In the genomic region with DNA sequence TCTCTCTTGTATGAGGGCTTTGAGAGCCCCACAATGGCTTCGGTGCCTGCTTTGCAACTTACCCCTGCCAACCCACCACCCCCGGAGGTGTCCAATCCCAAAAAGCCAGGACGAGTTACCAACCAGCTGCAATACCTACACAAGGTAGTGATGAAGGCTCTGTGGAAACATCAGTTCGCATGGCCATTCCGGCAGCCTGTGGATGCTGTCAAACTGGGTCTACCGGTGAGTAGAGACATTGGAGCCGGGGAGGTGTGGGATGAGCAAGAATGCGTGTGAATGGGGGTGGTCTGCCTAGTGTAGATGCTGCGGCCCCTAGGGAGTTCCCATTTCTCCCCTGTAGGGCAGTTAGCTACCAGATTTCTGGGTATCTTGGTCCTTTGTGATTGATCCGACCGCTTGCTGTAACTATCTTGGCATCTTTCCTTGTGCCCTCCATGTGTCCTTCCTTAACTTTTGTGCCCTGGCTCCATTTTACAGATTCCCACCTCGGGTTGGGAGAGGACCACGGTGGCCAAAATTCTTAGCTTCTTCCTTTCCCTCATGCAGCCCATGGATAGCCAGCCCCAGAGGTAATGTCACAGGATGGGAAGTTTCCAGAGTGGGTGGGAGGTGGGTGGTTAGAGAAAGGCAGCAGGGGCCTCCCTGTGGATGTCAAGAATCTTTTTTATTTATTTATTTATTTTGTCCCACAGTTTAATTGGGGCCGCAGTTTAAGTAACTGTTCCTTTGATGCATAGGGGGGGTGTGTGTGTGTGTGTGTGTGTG, we compare ENCODE assay signal across 8 cellular contexts.
DNase-seq lines count a peak whose midpoint lies in the region; ATAC-seq and TF ChIP-seq lines count a peak whose summit lies in the region.

No MANE protein-coding gene starts in this region.

- H3K4me3 ChIP-seq in ACC112 (ENCODE audit: low read depth, low read length) (peak overlapping the region; percentile 92), HL-60 (replicated peaks; ENCODE audit: insufficient read depth, low read length) (peak overlapping the region; percentile 84), brain microvascular endothelial cell (ENCODE audit: low read depth, low read length) (peak overlapping the region; percentile 98), mucosa of stomach (ENCODE audit: low read length) (peak overlapping the region; percentile 82)

- H2AFZ ChIP-seq in ACC112 (ENCODE audit: low read length, unreplicated experiment): no peak overlapping the region

- peaks cover 31% of the 10 kb centered on the region for H3K4me1 ChIP-seq in ACC112 (ENCODE audit: control insufficient read depth, insufficient read depth, low read length, unreplicated experiment)
- H3K4me1 ChIP-seq in mucosa of stomach (ENCODE audit: control insufficient read depth, insufficient read depth, low read length): peaks cover 41% of the 10 kb centered on the region

- H3K79me2 ChIP-seq in ACC112 (ENCODE audit: control insufficient read depth, insufficient read depth, low read length, unreplicated experiment): peaks cover 80% of the 10 kb centered on the region

- H3K9me3 ChIP-seq in mucosa of stomach (ENCODE audit: control insufficient read depth, low read length): no peaks in the 10 kb centered on the region

- H3K27ac ChIP-seq in ACC112 (ENCODE audit: low read depth, low read length) (no peak overlapping the region), HL-60 (replicated peaks) (no peak overlapping the region), brain microvascular endothelial cell (no peak overlapping the region)

- peak overlapping the region; percentile 81 for H3K9ac ChIP-seq in mucosa of stomach (ENCODE audit: low read length)

- in situ Hi-C loops in brain microvascular endothelial cell (cut with HindIII; ENCODE audit: low pct_ligation_motif_present, low sequenced_read_pairs): no loop called here

- no peak for ATAC-seq in HG03025 (IDR thresholded peaks at IDR 0.05; ENCODE audit: low FRiP score, unreplicated experiment)

- no peak for TF ChIP-seq CTCF in HL-60 (IDR thresholded peaks at IDR 0.05; ENCODE audit: insufficient read depth, low read length)
- TF ChIP-seq CTCF in brain microvascular endothelial cell (IDR thresholded peaks at IDR 0.05; ENCODE audit: low read depth, low read length, missing control alignments): no peak

- no peaks in the 10 kb centered on the region for H3K27me3 ChIP-seq in ACC112 (ENCODE audit: insufficient read depth, low read length)
- H3K27me3 ChIP-seq in HL-60 (ENCODE audit: insufficient read depth, poor library complexity, severe bottlenecking): no peaks in the 10 kb centered on the region
- no peaks in the 10 kb centered on the region for H3K27me3 ChIP-seq in brain microvascular endothelial cell (replicated peaks)
- H3K27me3 ChIP-seq in mucosa of stomach (ENCODE audit: control insufficient read depth, insufficient read depth, low read length): no peaks in the 10 kb centered on the region

- DNase-seq in HL-60 (ENCODE audit: low read depth in 1 of 2, low spot score in 1 of 2) (peak in 1 of 2 experiments; percentile 50), brain microvascular endothelial cell (no peak), ecto neural progenitor cell (ENCODE audit: low spot score) (no peak), SKM-1 (lab: John Stamatoyannopoulos, UW; ENCODE audit: unreplicated experiment) (no peak), AG08395 (ENCODE audit: low spot score) (no peak)

- H3K36me3 ChIP-seq in ACC112 (ENCODE audit: insufficient read depth, low read length) (peaks cover 73% of the 10 kb centered on the region), brain microvascular endothelial cell (replicated peaks) (peaks cover 75% of the 10 kb centered on the region), mucosa of stomach (ENCODE audit: control insufficient read depth, insufficient read depth, low read length) (peaks cover 41% of the 10 kb centered on the region)
